ENCODE assay signal across 8 cellular contexts in genomic region chr4:113435893-113436292, GRCh38.
DNase-seq lines count a peak whose midpoint lies in the region; ATAC-seq, FAIRE-seq and TF ChIP-seq lines count a peak whose summit lies in the region.

No MANE protein-coding gene starts in this region.

- CTCF ChIA-PET in HCT116 (lab: Charles Lee) (no interaction called here), mammary epithelial cell (lab: Charles Lee; ENCODE audit: low non-redundant PET) (interaction anchor here (0.6 kb wide), 1 partner anchor 242 kb away, joined by 15 read pairs; no protein-coding TSS in a partner anchor)

- no peaks in the 10 kb centered on the region for H3K9me2 ChIP-seq in HCT116 (ENCODE audit: insufficient read depth)

- H3K4me2 ChIP-seq in HCT116 (ENCODE audit: low read length) (peak overlapping the region; percentile 48), mammary epithelial cell (ENCODE audit: insufficient read depth, low read depth, low read length) (peak overlapping the region; percentile 53)

- H2AFZ ChIP-seq in HCT116 (ENCODE audit: low read depth, low read length, poor library complexity, severe bottlenecking) (peak overlapping the region; percentile 81), mammary epithelial cell (ENCODE audit: low read depth, low read length) (no peak overlapping the region)

- peaks cover 37 to 50% of the 10 kb centered on the region in 2 experiments for H3K4me1 ChIP-seq in HCT116 (ENCODE audit: control insufficient read depth in 1 of 2, insufficient read depth in 2 of 2, low read length in 2 of 2)
- peaks cover 25% of the 10 kb centered on the region for H3K4me1 ChIP-seq in mammary epithelial cell (ENCODE audit: insufficient read depth, low read length)

- 4% methylated on average over 7 of the region's 7 CpGs for WGBS in mammary epithelial cell (ENCODE audit: low coverage, missing lambda C conversion rate)

- in situ Hi-C loops in mammary epithelial cell (cut with MboI; ENCODE audit: low sequenced_read_pairs in 2 of 2): no loop called here

- TF ChIP-seq CTCF in HCT116 (IDR thresholded peaks at IDR 0.05 in 2 of 3, conservative IDR thresholded peaks at IDR 0.05 in 1 of 3; ENCODE audit: borderline replicate concordance in 1 of 3, insufficient read depth in 1 of 3, low read depth in 2 of 3, low read length in 2 of 3): no peak
- no peak for TF ChIP-seq CTCF in mammary epithelial cell (conservative IDR thresholded peaks at IDR 0.05 in 1 of 2, IDR thresholded peaks at IDR 0.05 in 1 of 2; ENCODE audit: extremely low read depth in 1 of 2, insufficient read depth in 1 of 2, low read depth in 1 of 2, low read length in 2 of 2)

- no peaks in the 10 kb centered on the region for H3K79me2 ChIP-seq in HCT116 (ENCODE audit: insufficient read depth, low read length)
- H3K79me2 ChIP-seq in mammary epithelial cell (ENCODE audit: insufficient read depth, low read length): no peaks in the 10 kb centered on the region

- H3K36me3 ChIP-seq in HCT116 (ENCODE audit: control insufficient read depth in 1 of 2, insufficient read depth in 2 of 2, low read length in 2 of 2) (no peaks in the 10 kb centered on the region), mammary epithelial cell (ENCODE audit: insufficient read depth, low read length) (no peaks in the 10 kb centered on the region)

- peak overlapping the region; percentile 61; the same call in 1 of the 2 replicates for H3K27ac ChIP-seq in HCT116 (ENCODE audit: low read depth, low read length)
- H3K27ac ChIP-seq in mammary epithelial cell (ENCODE audit: insufficient read depth, low read depth, low read length): peak overlapping the region; percentile 69

- POLR2A ChIA-PET in HCT116 (lab: Charles Lee): interaction anchor here (0.7 to 1.6 kb wide), 2 partner anchors 8 to 32 kb away, joined by 4 to 7 read pairs; no protein-coding TSS in a partner anchor

- ATAC-seq in HCT116: peak; percentile 76
- ATAC-seq in GM21723 (IDR thresholded peaks at IDR 0.05; ENCODE audit: unreplicated experiment): no peak

- H3K27me3 ChIP-seq in HCT116 (ENCODE audit: insufficient read depth, low read length): no peaks in the 10 kb centered on the region
- no peaks in the 10 kb centered on the region for H3K27me3 ChIP-seq in mammary epithelial cell (ENCODE audit: insufficient read depth, low read length)

- no TSS peak for BruUV-seq in HCT116 (replicated peaks; lab: Mats Ljungman, UMichigan)
- no TSS peak for BruUV-seq in mammary epithelial cell (replicated peaks; lab: Mats Ljungman, UMichigan)

- H3K9me3 ChIP-seq in HCT116 (ENCODE audit: control insufficient read depth in 1 of 2, insufficient read depth in 1 of 2, low read depth in 1 of 2, low read length in 2 of 2) (no peaks in the 10 kb centered on the region), mammary epithelial cell (replicated peaks; ENCODE audit: insufficient read depth, low read length) (no peaks in the 10 kb centered on the region)

- intact Hi-C loops in HCT116 (cut with micrococcal nuclease) (no loop called here), mammary epithelial cell (cut with micrococcal nuclease) (loop anchor here (2.0 kb wide), 1 partner anchor 33 kb away; no protein-coding TSS in a partner anchor)

- peak overlapping the region in 1 of 2 experiments; percentile 3; a peak in 1 of 4 replicates for H3K4me3 ChIP-seq in HCT116 (replicated peaks in 1 of 2; ENCODE audit: low read depth in 1 of 2, low read length in 2 of 2)
- no peak overlapping the region for H3K4me3 ChIP-seq in mammary epithelial cell (replicated peaks in 1 of 3; ENCODE audit: insufficient read depth in 1 of 3, low read depth in 2 of 3, low read length in 3 of 3)

- H4K20me1 ChIP-seq in HCT116 (ENCODE audit: insufficient read depth) (no peaks in the 10 kb centered on the region), mammary epithelial cell (ENCODE audit: insufficient read depth, low read length) (no peaks in the 10 kb centered on the region)

- DNase-seq in AG08395 (ENCODE audit: low spot score) (peak; percentile 86), HCT116 (ENCODE audit: low read depth, low spot score) (peak; percentile 84), mammary epithelial cell (peak; percentile 96), lung microvascular endothelial cell (ENCODE audit: low read depth in 2 of 2) (peak; percentile 73 to 91), NOMO-1 (lab: John Stamatoyannopoulos, UW; ENCODE audit: unreplicated experiment in 2 of 2) (no peak), HTR-8/SVneo (ENCODE audit: insufficient read length, low spot score) (no peak), Kasumi-1 (lab: John Stamatoyannopoulos, UW) (no peak)

- no peak for FAIRE-seq in HTR-8/SVneo (lab: Jason Lieb, UNC)

- TF ChIP-seq POLR2A in HCT116 (IDR thresholded peaks at IDR 0.05; ENCODE audit: borderline replicate concordance, extremely low read depth, insufficient read depth, insufficient read length): no peak

- H3K9ac ChIP-seq in HCT116 (ENCODE audit: low read length) (no peak overlapping the region), mammary epithelial cell (ENCODE audit: insufficient read depth, low read length) (no peak overlapping the region)

- 0 out of 2 replicates have a peak, but pooled peaks have one; percentile 8 for TF ChIP-seq RAD21 in HCT116 (IDR thresholded peaks at IDR 0.05; ENCODE audit: low read depth)

- dilution Hi-C loops in mammary epithelial cell (cut with HindIII; ENCODE audit: low sequenced_read_pairs): no loop called here

- RAD21 ChIA-PET in HCT116 (lab: Charles Lee; ENCODE audit: low non-redundant PET in 1 of 2, low total read pairs in 2 of 2, uncharacterized antibody in 2 of 2, unreplicated experiment in 2 of 2): interaction anchor here in 1 of 2 experiments (1.0 kb wide), 1 partner anchor 41 kb away, joined by 3 read pairs; no protein-coding TSS in a partner anchor

TF ChIP-seq in HCT116, 20 proteins besides CTCF, POLR2A, EP300 and RAD21 (continues in another document):
- peak; percentile 49 for TF ChIP-seq CEBPB (IDR thresholded peaks at IDR 0.05; ENCODE audit: low read depth)
- no peak for TF ChIP-seq ATF3 (IDR thresholded peaks at IDR 0.05)
- TF ChIP-seq, protein P1, sequence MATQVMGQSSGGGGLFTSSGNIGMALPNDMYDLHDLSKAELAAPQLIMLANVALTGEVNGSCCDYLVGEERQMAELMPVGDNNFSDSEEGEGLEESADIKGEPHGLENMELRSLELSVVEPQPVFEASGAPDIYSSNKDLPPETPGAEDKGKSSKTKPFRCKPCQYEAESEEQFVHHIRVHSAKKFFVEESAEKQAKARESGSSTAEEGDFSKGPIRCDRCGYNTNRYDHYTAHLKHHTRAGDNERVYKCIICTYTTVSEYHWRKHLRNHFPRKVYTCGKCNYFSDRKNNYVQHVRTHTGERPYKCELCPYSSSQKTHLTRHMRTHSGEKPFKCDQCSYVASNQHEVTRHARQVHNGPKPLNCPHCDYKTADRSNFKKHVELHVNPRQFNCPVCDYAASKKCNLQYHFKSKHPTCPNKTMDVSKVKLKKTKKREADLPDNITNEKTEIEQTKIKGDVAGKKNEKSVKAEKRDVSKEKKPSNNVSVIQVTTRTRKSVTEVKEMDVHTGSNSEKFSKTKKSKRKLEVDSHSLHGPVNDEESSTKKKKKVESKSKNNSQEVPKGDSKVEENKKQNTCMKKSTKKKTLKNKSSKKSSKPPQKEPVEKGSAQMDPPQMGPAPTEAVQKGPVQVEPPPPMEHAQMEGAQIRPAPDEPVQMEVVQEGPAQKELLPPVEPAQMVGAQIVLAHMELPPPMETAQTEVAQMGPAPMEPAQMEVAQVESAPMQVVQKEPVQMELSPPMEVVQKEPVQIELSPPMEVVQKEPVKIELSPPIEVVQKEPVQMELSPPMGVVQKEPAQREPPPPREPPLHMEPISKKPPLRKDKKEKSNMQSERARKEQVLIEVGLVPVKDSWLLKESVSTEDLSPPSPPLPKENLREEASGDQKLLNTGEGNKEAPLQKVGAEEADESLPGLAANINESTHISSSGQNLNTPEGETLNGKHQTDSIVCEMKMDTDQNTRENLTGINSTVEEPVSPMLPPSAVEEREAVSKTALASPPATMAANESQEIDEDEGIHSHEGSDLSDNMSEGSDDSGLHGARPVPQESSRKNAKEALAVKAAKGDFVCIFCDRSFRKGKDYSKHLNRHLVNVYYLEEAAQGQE (IDR thresholded peaks at IDR 0.05; ENCODE audit: low read depth): no peak
- TF ChIP-seq CBX3 (IDR thresholded peaks at IDR 0.05; ENCODE audit: low read depth): peak; percentile 75
- peak; percentile 46 for TF ChIP-seq YY1 (IDR thresholded peaks at IDR 0.05; ENCODE audit: extremely low read depth, insufficient replicate concordance, low read depth, low read length)
- peak; percentile 33 for TF ChIP-seq TCF7L2 (IDR thresholded peaks at IDR 0.05; ENCODE audit: borderline replicate concordance, extremely low read depth, insufficient read depth, insufficient read length)
- TF ChIP-seq MAX (IDR thresholded peaks at IDR 0.05): peak; percentile 25; the same call in 1 of the 2 replicates
- TF ChIP-seq SP1 (IDR thresholded peaks at IDR 0.05; ENCODE audit: low read depth): peak; percentile 80
- no peak for TF ChIP-seq SRF (IDR thresholded peaks at IDR 0.05; ENCODE audit: low read depth)
- TF ChIP-seq ELF1 (IDR thresholded peaks at IDR 0.05; ENCODE audit: borderline replicate concordance, low read depth): no peak
- no peak for TF ChIP-seq EZH2 (IDR thresholded peaks at IDR 0.05)
- TF ChIP-seq POLR2AphosphoS5 (IDR thresholded peaks at IDR 0.05; ENCODE audit: low read depth, low read length): 0 out of 2 replicates have a peak, but pooled peaks have one; percentile 19
- TF ChIP-seq EZH2phosphoT487 (IDR thresholded peaks at IDR 0.05; ENCODE audit: borderline replicate concordance): no peak
- TF ChIP-seq FOSL1 (IDR thresholded peaks at IDR 0.05; ENCODE audit: low read depth): peak; percentile 77

Comparison
In these comparisons a context has a peak if more than half of its experiments do, and no peak if none do; other contexts are left out.
1. DNase-seq: peak in AG08395 (single experiment), HCT116 (single experiment), mammary epithelial cell (single experiment) and lung microvascular endothelial cell (2 of 2); none in NOMO-1 (0 of 2), HTR-8/SVneo (single experiment) and Kasumi-1 (0 of 2).